In the genomic region with DNA sequence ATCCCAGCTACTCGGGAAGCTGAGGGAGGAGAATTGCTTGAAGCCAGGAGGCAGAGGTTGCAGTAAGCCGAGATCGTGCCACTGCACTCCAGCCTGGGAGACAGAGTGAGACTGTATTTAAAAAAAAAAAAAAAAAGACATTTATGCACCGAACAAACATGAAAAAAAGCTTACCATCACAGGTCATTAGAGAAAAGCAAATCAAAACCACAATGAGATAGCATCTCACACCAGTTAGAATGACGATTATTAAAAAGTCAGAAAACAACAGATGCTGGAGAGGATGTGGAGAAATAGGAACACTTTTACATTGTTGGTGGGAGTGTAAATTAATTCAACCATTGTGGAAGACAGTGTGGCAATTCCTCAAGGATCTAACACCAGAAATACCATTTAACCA, we compare ENCODE assay signal across 4 cellular contexts. TPM values are rescaled to one million over a fixed set of nuclear protein-coding genes. Genes with fewer than 3 reads are reported as not detected.
"Had no signal": no experiment of that assay in that cellular context is flagged by ENCODE, and none has a peak within 500 bp of the region (broad histone marks: within the 10 kb centered on the region; RNA-seq: fewer than 3 reads in every experiment).

No MANE protein-coding gene starts in this region.

RNA-seq across cellular contexts. Expression of a gene that starts 19.0 kb away (rescaled TPM):
- total RNA-seq: OCI-LY7, RPMI7951 had no signal

RNA-seq across cellular contexts. Expression of a gene that starts 42.2 kb away (rescaled TPM):
- total RNA-seq: adrenal gland, colonic mucosa, OCI-LY7, RPMI7951 had no signal
- polyA plus RNA-seq: adrenal gland had no signal
